ENCODE assay signal across 26 cellular contexts in genomic region chr6:81897793-81898192, GRCh38.
DNase-seq lines count a peak whose midpoint lies in the region; ATAC-seq, FAIRE-seq and TF ChIP-seq lines count a peak whose summit lies in the region.
"Had no signal": no experiment of that assay in that cellular context is flagged by ENCODE, and none has a peak within 500 bp of the region (broad histone marks: within the 10 kb centered on the region; RNA-seq: fewer than 3 reads in every experiment).

No MANE protein-coding gene starts in this region.

- no peak overlapping the region for H3K27ac Mint-ChIP-seq in MCF 10A (ENCODE audit: low read depth, unreplicated experiment)
- H3K27ac Mint-ChIP-seq: CD8-positive, alpha-beta memory T cell; HFFc6; T-cell had no signal

- intact Hi-C loops in K562 (cut with micrococcal nuclease) (no loop called here), MCF 10A (cut with micrococcal nuclease) (no loop called here), Right ventricle myocardium inferior (cut with DNase I) (no loop called here)

- no TSS peak for BruUV-seq in K562 (replicated peaks; lab: Mats Ljungman, UMichigan)
- BruUV-seq in MCF 10A (replicated peaks; lab: Mats Ljungman, UMichigan), result no TSS peak

- no peaks in the 10 kb centered on the region for H3K9me3 Mint-ChIP-seq in MCF 10A (ENCODE audit: unreplicated experiment)

- POLR2A ChIA-PET in K562 (lab: Yijun Ruan, JAX) (no interaction called here), MCF 10A (lab: Yijun Ruan, JAX) (no interaction called here)

- no peak overlapping the region for H3K4me3 Mint-ChIP-seq in MCF 10A (ENCODE audit: unreplicated experiment)
- H3K4me3 Mint-ChIP-seq: CD8-positive, alpha-beta memory T cell; T-cell had no signal

- CTCF ChIA-PET in K562 (lab: Yijun Ruan, JAX; ENCODE audit: low intra/inter-chr PET ratio) (no interaction called here), MCF 10A (lab: Yijun Ruan, JAX) (interaction anchor here (0.6 to 0.7 kb wide), 3 partner anchors 109 to 1295 kb away, joined by 3 read pairs; no protein-coding TSS in a partner anchor)

- H3K4me1 ChIP-seq in K562 (replicated peaks in 1 of 2; ENCODE audit: control insufficient read depth in 2 of 2, insufficient read depth in 2 of 2, low read length in 2 of 2), result no peaks in the 10 kb centered on the region
- peaks cover 0 to 3% of the 10 kb centered on the region in 2 donors for H3K4me1 ChIP-seq in small intestine (ENCODE audit: control insufficient read depth in 2 of 2, insufficient read depth in 1 of 2, low read depth in 1 of 2, low read length in 1 of 2)
- H3K4me1 ChIP-seq: BLaER1 treated with 17β-estradiol and CSF1 and Interleukin-3, amounts not matched to agents 10 nM and 100 nM had no signal

- no peaks in the 10 kb centered on the region for H3K36me3 Mint-ChIP-seq in MCF 10A (ENCODE audit: insufficient read depth, unreplicated experiment)
- H3K36me3 Mint-ChIP-seq: CD8-positive, alpha-beta memory T cell; T-cell had no signal

- FAIRE-seq in K562 (lab: Jason Lieb, UNC) (no peak), small intestine (lab: Jason Lieb, UNC) (no peak)
- FAIRE-seq: H1, HTR-8/SVneo had no signal

- no peaks in the 10 kb centered on the region for H3K27me3 ChIP-seq in K562 (ENCODE audit: control insufficient read depth in 2 of 2, insufficient read depth in 2 of 2, low read length in 2 of 2)
- no peaks in the 10 kb centered on the region for H3K27me3 ChIP-seq in small intestine (ENCODE audit: control insufficient read depth in 2 of 2, insufficient read depth in 2 of 2, low read length in 2 of 2)
- H3K27me3 ChIP-seq: BLaER1 treated with 17β-estradiol and CSF1 and Interleukin-3, amounts not matched to agents 10 nM and 100 nM; SJCRH30 had no signal

- in situ Hi-C loops in K562 (cut with MboI), result no loop called here

- TF ChIP-seq POLR2A in K562 (conservative IDR thresholded peaks at IDR 0.05), result no peak

- H3K9me1 ChIP-seq in K562 (ENCODE audit: control insufficient read depth, insufficient read depth, low read length), result no peaks in the 10 kb centered on the region

- no peak overlapping the region for H3K4me2 ChIP-seq in K562 (ENCODE audit: insufficient read depth, low read length)
- H3K4me2 ChIP-seq: BLaER1 treated with 17β-estradiol and CSF1 and Interleukin-3, amounts not matched to agents 10 nM and 100 nM had no signal

- no peaks in the 10 kb centered on the region for H4K20me1 ChIP-seq in K562 (replicated peaks; ENCODE audit: control insufficient read depth, insufficient read depth, low read length)
- H4K20me1 ChIP-seq: BLaER1 treated with 17β-estradiol and CSF1 and Interleukin-3, amounts not matched to agents 10 nM and 100 nM had no signal

- peak; percentile 5 for DNase-seq in HCEC 1CT
- DNase-seq in K562 (ENCODE audit: extremely low read depth in 1 of 4, low spot score in 3 of 4), result no peak
- DNase-seq in left lobe of liver (ENCODE audit: low spot score), result peak; percentile 49
- DNase-seq in small intestine, result peak; percentile 50
- no peak for DNase-seq in MCF 10A (ENCODE audit: unreplicated experiment)
- DNase-seq in Right ventricle myocardium inferior (ENCODE audit: missing footprints), result no peak
- no peak for DNase-seq in anterior cingulate cortex (lab: John Stamatoyannopoulos, UW)
- no peak for DNase-seq in DMS79 treated with DMSO at 0.1 percent for 48 hours (lab: John Stamatoyannopoulos, UW)
- DNase-seq: ACHN; CD8-positive, alpha-beta memory T cell; EL; GF-D8; HFFc6; MM.1S; NCI-H1048; NCI-H1417 treated with DMSO at 0.1 percent for 48 hours; NCI-H187 treated with DMSO at 0.1 percent for 48 hours; NCI-H2107; NCI-H446 treated with DMSO at 0.1 percent for 48 hours; NCI-H526 treated with DMSO at 0.1 percent for 48 hours; SJCRH30; T-cell had no signal

- H3K9ac ChIP-seq in K562 (ENCODE audit: insufficient read depth in 1 of 2, low read depth in 2 of 2, low read length in 2 of 2), result no peak overlapping the region
- H3K9ac ChIP-seq: BLaER1 treated with 17β-estradiol and CSF1 and Interleukin-3, amounts not matched to agents 10 nM and 100 nM had no signal

- H3K4me3 ChIP-seq in K562 (no peak overlapping the region), small intestine (ENCODE audit: low read depth in 1 of 2, low read length in 2 of 2) (no peak overlapping the region)
- H3K4me3 ChIP-seq: BLaER1 treated with 17β-estradiol and CSF1 and Interleukin-3, amounts not matched to agents 10 nM and 100 nM; SJCRH30 had no signal

- H3K79me2 ChIP-seq in K562 (ENCODE audit: control insufficient read depth, insufficient read depth, low read length), result no peaks in the 10 kb centered on the region

- TF ChIP-seq CTCF in K562 (IDR thresholded peaks at IDR 0.05 in 2 of 3, conservative IDR thresholded peaks at IDR 0.05 in 1 of 3; ENCODE audit: insufficient read depth in 2 of 3, low read depth in 1 of 3, low read length in 3 of 3) (no peak), MCF 10A (IDR thresholded peaks at IDR 0.05; ENCODE audit: unreplicated experiment) (no peak)

- no peak for TF ChIP-seq EP300 in K562 (IDR thresholded peaks at IDR 0.05; ENCODE audit: low read length)

- H3K9me3 ChIP-seq in K562 (replicated peaks; ENCODE audit: control insufficient read depth, insufficient read depth, low read depth, low read length), result no peaks in the 10 kb centered on the region
- no peaks in the 10 kb centered on the region for H3K9me3 ChIP-seq in small intestine (ENCODE audit: control insufficient read depth, low read depth)
- H3K9me3 ChIP-seq: BLaER1 treated with 17β-estradiol and CSF1 and Interleukin-3, amounts not matched to agents 10 nM and 100 nM; SJCRH30 had no signal

- H3K27ac ChIP-seq in K562 (ENCODE audit: extremely low read depth, low read depth, low read length) (no peak overlapping the region), small intestine (ENCODE audit: low read depth in 1 of 2, low read length in 1 of 2) (no peak overlapping the region)
- H3K27ac ChIP-seq: BLaER1 treated with 17β-estradiol and CSF1 and Interleukin-3, amounts not matched to agents 10 nM and 100 nM; SJCRH30 had no signal

- no peaks in the 10 kb centered on the region for H3K27me3 Mint-ChIP-seq in MCF 10A (ENCODE audit: insufficient read depth, unreplicated experiment)

- no peak overlapping the region for H2AFZ ChIP-seq in K562 (ENCODE audit: low read depth, low read length)

- ATAC-seq in K562 (no peak), left lobe of liver (peak; percentile 69), Right ventricle myocardium inferior (no peak)
- ATAC-seq: Panc1, T-cell had no signal

- H3K4me1 Mint-ChIP-seq in MCF 10A (ENCODE audit: insufficient read depth, unreplicated experiment), result no peaks in the 10 kb centered on the region
- H3K4me1 Mint-ChIP-seq: CD8-positive, alpha-beta memory T cell; T-cell had no signal

- H3K36me3 ChIP-seq in K562 (ENCODE audit: control insufficient read depth, insufficient read depth, low read length), result no peaks in the 10 kb centered on the region
- no peaks in the 10 kb centered on the region for H3K36me3 ChIP-seq in small intestine (ENCODE audit: control insufficient read depth in 2 of 2, insufficient read depth in 2 of 2, low read length in 2 of 2)
- H3K36me3 ChIP-seq: BLaER1 treated with 17β-estradiol and CSF1 and Interleukin-3, amounts not matched to agents 10 nM and 100 nM; SJCRH30 had no signal

- 2% methylated on average over 4 of the region's 4 CpGs for WGBS in K562 (ENCODE audit: insufficient coverage, low coverage, missing lambda C conversion rate)
- whole genome bisulfite sequencing in small intestine, 3 donors, result 26 to 51% (median 40%) methylated on average over 4 of the region's 4 CpGs

- TF ChIP-seq RAD21 in K562 (CRISPR knock-in tag; conservative IDR thresholded peaks at IDR 0.05 in 1 of 2, IDR thresholded peaks at IDR 0.05 in 1 of 2), result no peak

TF ChIP-seq in K562, 482 proteins besides CTCF, POLR2A, EP300 and RAD21:
- TF ChIP-seq NR2C1 (IDR thresholded peaks at IDR 0.05) (no peak), NR2C1 (tag; IDR thresholded peaks at IDR 0.05) (peak; percentile 59; the same call in 1 of the 2 replicates), NR2C2 (CRISPR knock-in tag; IDR thresholded peaks at IDR 0.05) (no peak), NR2C2 (tag; IDR thresholded peaks at IDR 0.05) (0 out of 2 replicates have a peak, but pooled peaks have one; percentile 17), NFYB (IDR thresholded peaks at IDR 0.05; ENCODE audit: extremely low read depth, insufficient read length) (no peak), KDM1A (IDR thresholded peaks at IDR 0.05) (no peak), TSC22D4 (tag; IDR thresholded peaks at IDR 0.05) (no peak)

Comparison
In these comparisons a context has a peak if more than half of its experiments do, and no peak if none do; other contexts are left out.
1. DNase-seq: peak in HCEC 1CT (single experiment), left lobe of liver (single experiment) and small intestine (single experiment); none in K562 (0 of 4), MCF 10A (single experiment), Right ventricle myocardium inferior (single experiment), anterior cingulate cortex (0 of 58) and DMS79 treated with DMSO at 0.1 percent for 48 hours (single experiment).